In the genomic region with DNA sequence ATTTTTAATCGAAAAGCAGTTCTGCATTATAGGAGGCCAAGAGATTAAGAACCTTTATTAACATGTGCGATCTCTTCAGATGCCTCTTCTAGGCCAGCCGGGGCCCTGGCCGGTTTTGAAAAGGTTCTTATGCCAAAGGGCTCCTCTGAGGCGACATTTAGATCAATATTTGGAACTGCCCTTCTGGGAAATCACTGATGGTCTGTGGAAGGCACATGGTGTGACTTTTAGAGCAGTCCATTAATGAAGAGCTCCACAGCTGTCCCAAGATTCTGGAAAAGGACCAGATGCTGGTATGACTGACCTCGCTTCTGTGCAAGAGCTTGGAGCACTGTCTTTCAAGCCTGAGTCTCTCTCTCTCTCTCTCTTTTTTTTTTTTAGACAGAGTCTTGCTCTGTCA, we compare ENCODE assay signal across 19 cellular contexts. TPM values are rescaled to one million over a fixed set of nuclear protein-coding genes. Genes with fewer than 3 reads are reported as not detected.
DNase-seq lines count a peak whose midpoint lies in the region; ATAC-seq, FAIRE-seq and TF ChIP-seq lines count a peak whose summit lies in the region.
"Had no signal": no experiment of that assay in that cellular context is flagged by ENCODE, and none has a peak within 500 bp of the region (broad histone marks: within the 10 kb centered on the region; RNA-seq: fewer than 3 reads in every experiment).

No MANE protein-coding gene starts in this region.

- BruUV-seq in IMR-90 (replicated peaks; lab: Mats Ljungman, UMichigan) (no TSS peak), endothelial cell of umbilical vein (replicated peaks; lab: Mats Ljungman, UMichigan) (no TSS peak)

- H4K20me1 ChIP-seq in IMR-90 (ENCODE audit: insufficient read depth, low read length) (no peaks in the 10 kb centered on the region), endothelial cell of umbilical vein (replicated peaks; ENCODE audit: control insufficient read depth, extremely low read depth, insufficient read depth, low read length) (no peaks in the 10 kb centered on the region)

- peak overlapping the region; percentile 66 for H2BK20ac ChIP-seq in IMR-90 (ENCODE audit: low read depth, low read length)

- H3K4me2 ChIP-seq in A549 (peak overlapping the region; percentile 51; the same call in 2 of the 3 replicates), IMR-90 (ENCODE audit: low read depth, low read length) (no peak overlapping the region), endothelial cell of umbilical vein (ENCODE audit: insufficient read depth, low read length) (no peak overlapping the region), mesenchymal stem cell (ENCODE audit: low read length, poor library complexity, severe bottlenecking) (no peak overlapping the region)
- H3K4me2 ChIP-seq: SK-N-SH had no signal

- peak overlapping the region; percentile 10 for H2AK9ac ChIP-seq in IMR-90 (replicated peaks; ENCODE audit: low read depth, low read length, poor library complexity)

- CTCF ChIA-PET in A549 (lab: Yijun Ruan, JAX) (interaction anchor here (1.3 kb wide), 1 partner anchor 10 kb away, joined by 3 read pairs; no protein-coding TSS in a partner anchor), IMR-90 (lab: Yijun Ruan, JAX) (interaction anchor here (1.8 kb wide), 1 partner anchor 106 kb away, joined by 5 read pairs; no protein-coding TSS in a partner anchor), endothelial cell of umbilical vein (lab: Charles Lee) (interaction anchor here (1.7 kb wide), 1 partner anchor 18 kb away, joined by 8 read pairs; no protein-coding TSS in a partner anchor)

- ATAC-seq in A549: no peak
- no peak for ATAC-seq in IMR-90 (ENCODE audit: low read depth)
- no peak for ATAC-seq in GM21423 (IDR thresholded peaks at IDR 0.05; ENCODE audit: unreplicated experiment)

- 90% methylated on average over 6 of the region's 6 CpGs for WGBS in A549 (ENCODE audit: missing lambda C conversion rate)
- whole genome bisulfite sequencing in IMR-90 (ENCODE audit: extremely low coverage in 2 of 2, insufficient read length in 1 of 2), 2 experiments: no CpG with 5 or more reads among the region's 6 CpGs
- 89% methylated on average over 6 of the region's 6 CpGs for WGBS in mesenchymal stem cell

- H3K79me1 ChIP-seq in IMR-90 (ENCODE audit: low read depth in 1 of 2, low read length in 2 of 2) (peaks cover 30 to 78% of the 10 kb centered on the region in 2 experiments), mesenchymal stem cell (replicated peaks; ENCODE audit: low read length, poor library complexity, severe bottlenecking) (peaks cover 27% of the 10 kb centered on the region)

- H4K91ac ChIP-seq in IMR-90 (ENCODE audit: insufficient read depth, low read depth, low read length): peak overlapping the region; percentile 54; the same call in 1 of the 2 replicates
- H4K91ac ChIP-seq in mesenchymal stem cell (ENCODE audit: low read length): no peak overlapping the region

- H3K56ac ChIP-seq in IMR-90 (ENCODE audit: extremely low read depth, insufficient read depth, low read length): no peak overlapping the region

- POLR2A ChIA-PET in A549 (lab: Yijun Ruan, JAX): no interaction called here
- POLR2A ChIA-PET in IMR-90 (lab: Charles Lee; ENCODE audit: unreplicated experiment): no interaction called here
- POLR2A ChIA-PET in endothelial cell of umbilical vein (lab: Charles Lee): no interaction called here

- H3K4ac ChIP-seq in IMR-90 (ENCODE audit: low read depth, low read length) (peak overlapping the region; percentile 42), mesenchymal stem cell (ENCODE audit: low read depth in 1 of 2, low read length in 2 of 2) (no peak overlapping the region)

- H3K18ac ChIP-seq in IMR-90 (ENCODE audit: low read depth, low read length) (peak overlapping the region; percentile 14; the same call in 1 of the 2 replicates), mesenchymal stem cell (ENCODE audit: low read depth in 1 of 2, low read length in 2 of 2) (no peak overlapping the region)

- peak overlapping the region; percentile 73; the same call in 1 of the 2 replicates for H2BK120ac ChIP-seq in IMR-90 (ENCODE audit: low read depth, low read length)
- H2BK120ac ChIP-seq in mesenchymal stem cell (ENCODE audit: low read depth, low read length): no peak overlapping the region

- H4K8ac ChIP-seq in IMR-90 (ENCODE audit: low read depth in 2 of 2, low read length in 2 of 2): peak overlapping the region in 1 of 2 experiments; percentile 54; a peak in 3 of 4 replicates
- no peak overlapping the region for H4K8ac ChIP-seq in mesenchymal stem cell (ENCODE audit: low read length)

- intact Hi-C loops in IMR-90 (cut with micrococcal nuclease) (no loop called here), endothelial cell of umbilical vein (cut with micrococcal nuclease) (no loop called here)

- FAIRE-seq in A549 (lab: Jason Lieb, UNC): no peak
- peak; percentile 49 for FAIRE-seq in endothelial cell of umbilical vein (lab: Jason Lieb, UNC)

- TF ChIP-seq POLR2A in A549 (IDR thresholded peaks at IDR 0.05; ENCODE audit: low read length): no peak
- no peak for TF ChIP-seq POLR2A in IMR-90 (IDR thresholded peaks at IDR 0.05; ENCODE audit: low read depth, low read length)
- no peak for TF ChIP-seq POLR2A in endothelial cell of umbilical vein (IDR thresholded peaks at IDR 0.05; ENCODE audit: low read depth, low read length)

- H2BK12ac ChIP-seq in mesenchymal stem cell (ENCODE audit: low read length in 2 of 2): no peak overlapping the region

- TF ChIP-seq RAD21 in A549 (conservative IDR thresholded peaks at IDR 0.05 in 1 of 2, IDR thresholded peaks at IDR 0.05 in 1 of 2): no peak
- no peak for TF ChIP-seq RAD21 in IMR-90 (IDR thresholded peaks at IDR 0.05; ENCODE audit: low read length)

- H3K4me1 ChIP-seq in A549: peaks cover 62% of the 10 kb centered on the region
- peaks cover 28% of the 10 kb centered on the region for H3K4me1 ChIP-seq in IMR-90 (ENCODE audit: control insufficient read depth, insufficient read depth, low read length)
- peaks cover 62% of the 10 kb centered on the region for H3K4me1 ChIP-seq in endothelial cell of umbilical vein (ENCODE audit: control insufficient read depth, extremely low read depth, insufficient read depth, low read length)
- H3K4me1 ChIP-seq in mesenchymal stem cell (ENCODE audit: control insufficient read depth, insufficient read depth, low read depth, low read length): peaks cover 32% of the 10 kb centered on the region

- no peak for DNase-seq in A549 (ENCODE audit: low read depth in 1 of 2, low spot score in 1 of 2)
- DNase-seq in IMR-90: no peak
- no peak for DNase-seq in endothelial cell of umbilical vein (ENCODE audit: low read depth, low spot score)
- DNase-seq in mesenchymal stem cell: no peak
- DNase-seq in stimulated activated CD4-positive, alpha-beta T cell treated with anti-CD3 and anti-CD28 coated beads, Interleukin-1b, Interleukin-23, amount 100 ng/mL, for 48 hours: no peak
- DNase-seq in GM19238 (ENCODE audit: insufficient read length, low spot score): no peak
- DNase-seq: ACHN, AML-193, COR-L47, DMS153, EL, H7, MV-4-11, NCI-H1417, NCI-H2029, NCI-H2171, SHP77, SK-N-SH had no signal

- H3K79me2 ChIP-seq in endothelial cell of umbilical vein (ENCODE audit: control insufficient read depth, insufficient read depth, low read length): peaks cover 22% of the 10 kb centered on the region

- H3K27ac ChIP-seq in A549 (peak overlapping the region; percentile 59 to 81), IMR-90 (ENCODE audit: insufficient read depth, low read length) (no peak overlapping the region), endothelial cell of umbilical vein (ENCODE audit: insufficient read depth, low read depth, low read length) (peak overlapping the region; percentile 14), mesenchymal stem cell (ENCODE audit: low read length, poor library complexity, severe bottlenecking) (no peak overlapping the region)

- H3K36me3 ChIP-seq in IMR-90 (ENCODE audit: control insufficient read depth, insufficient read depth, low read length) (peaks cover 6% of the 10 kb centered on the region; the same call in 1 of the 2 replicates), endothelial cell of umbilical vein (ENCODE audit: control insufficient read depth in 2 of 2, extremely low read depth in 1 of 2, insufficient read depth in 2 of 2, low read length in 2 of 2) (no peaks in the 10 kb centered on the region), mesenchymal stem cell (ENCODE audit: control insufficient read depth in 1 of 2, insufficient read depth in 2 of 2, low read depth in 1 of 2, low read length in 2 of 2) (peaks cover 35 to 36% of the 10 kb centered on the region in 2 experiments)

- no peak overlapping the region for H4K5ac ChIP-seq in IMR-90 (ENCODE audit: low read depth, low read length)

- in situ Hi-C loops in IMR-90 (cut with MboI; ENCODE audit: low sequenced_read_pairs): no loop called here

- TF ChIP-seq CTCF in A549 (IDR thresholded peaks at IDR 0.05): no peak
- TF ChIP-seq CTCF in IMR-90 (conservative IDR thresholded peaks at IDR 0.05; ENCODE audit: low read depth, low read length): no peak
- no peak for TF ChIP-seq CTCF in endothelial cell of umbilical vein (IDR thresholded peaks at IDR 0.05; ENCODE audit: extremely low read depth in 1 of 2, insufficient read depth in 1 of 2, low read depth in 1 of 2, low read length in 2 of 2)

- H2BK5ac ChIP-seq in IMR-90 (ENCODE audit: low read depth, low read length, poor library complexity, severe bottlenecking) (peak overlapping the region; percentile 70), mesenchymal stem cell (ENCODE audit: low read depth, low read length, poor library complexity, severe bottlenecking) (no peak overlapping the region)

- H3K4me3 ChIP-seq in A549 (no peak overlapping the region), IMR-90 (ENCODE audit: insufficient read depth, low read depth, low read length) (no peak overlapping the region), endothelial cell of umbilical vein (replicated peaks in 1 of 3; ENCODE audit: insufficient read depth in 1 of 3, low read depth in 1 of 3, low read length in 3 of 3) (no peak overlapping the region), mesenchymal stem cell (ENCODE audit: insufficient read depth in 1 of 2, low read depth in 1 of 2, low read length in 2 of 2) (no peak overlapping the region)

- H3K9ac ChIP-seq in IMR-90 (ENCODE audit: low read depth, low read length) (no peak overlapping the region), endothelial cell of umbilical vein (replicated peaks; ENCODE audit: extremely low read depth, insufficient read depth, low read length) (no peak overlapping the region), mesenchymal stem cell (ENCODE audit: low read length) (no peak overlapping the region)
- H3K9ac ChIP-seq: SK-N-SH had no signal

- H2AK5ac ChIP-seq in IMR-90 (ENCODE audit: low read depth, low read length): peak overlapping the region; percentile 67; the same call in 1 of the 2 replicates
- H2AK5ac ChIP-seq in mesenchymal stem cell (ENCODE audit: low read length, severe bottlenecking): peak overlapping the region; percentile 92

- peak overlapping the region; percentile 75; the same call in 1 of the 2 replicates for H3K14ac ChIP-seq in IMR-90 (replicated peaks; ENCODE audit: low read depth, low read length)
- H3K14ac ChIP-seq in mesenchymal stem cell (ENCODE audit: low read length in 2 of 2): no peak overlapping the region

- H3K9me1 ChIP-seq in IMR-90 (ENCODE audit: insufficient read depth, low read length) (peaks cover 39% of the 10 kb centered on the region), endothelial cell of umbilical vein (replicated peaks; ENCODE audit: control insufficient read depth, extremely low read depth, insufficient read depth, low read length) (no peaks in the 10 kb centered on the region)

- H3K27me3 ChIP-seq in IMR-90 (ENCODE audit: control insufficient read depth, insufficient read depth, low read length): no peaks in the 10 kb centered on the region
- no peaks in the 10 kb centered on the region for H3K27me3 ChIP-seq in endothelial cell of umbilical vein (ENCODE audit: control insufficient read depth in 2 of 2, insufficient read depth in 2 of 2, low read length in 2 of 2)
- no peaks in the 10 kb centered on the region for H3K27me3 ChIP-seq in mesenchymal stem cell (ENCODE audit: control insufficient read depth in 1 of 2, insufficient read depth in 1 of 2, low read length in 2 of 2)

- H3K9me3 ChIP-seq in A549 (peaks cover 7% of the 10 kb centered on the region; the same call in 1 of the 3 replicates), IMR-90 (ENCODE audit: control insufficient read depth, insufficient read depth, low read length) (no peaks in the 10 kb centered on the region), endothelial cell of umbilical vein (replicated peaks; ENCODE audit: control insufficient read depth, insufficient read depth, low read length) (no peaks in the 10 kb centered on the region), mesenchymal stem cell (ENCODE audit: control insufficient read depth, low read length) (no peaks in the 10 kb centered on the region)
- H3K9me3 ChIP-seq: SK-N-SH had no signal

- H2BK15ac ChIP-seq in IMR-90 (ENCODE audit: low read depth, low read length): peak overlapping the region; percentile 55; the same call in 1 of the 3 replicates
- no peak overlapping the region for H2BK15ac ChIP-seq in mesenchymal stem cell (ENCODE audit: low read depth, poor library complexity, severe bottlenecking)

- no peak overlapping the region for H3K23ac ChIP-seq in IMR-90 (ENCODE audit: low read depth, low read length)
- H3K23ac ChIP-seq in mesenchymal stem cell (ENCODE audit: low read length in 2 of 2): no peak overlapping the region

- H2AFZ ChIP-seq in IMR-90 (replicated peaks; ENCODE audit: low read length, poor library complexity): no peak overlapping the region
- no peak overlapping the region for H2AFZ ChIP-seq in endothelial cell of umbilical vein (ENCODE audit: low read depth, low read length)
- H2AFZ ChIP-seq in mesenchymal stem cell (ENCODE audit: low read depth, low read length): no peak overlapping the region

- TF ChIP-seq EP300 in A549 (IDR thresholded peaks at IDR 0.05): no peak

- dilution Hi-C loops in IMR-90 (cut with HindIII; ENCODE audit: low sequenced_read_pairs, unreplicated experiment) (no loop called here), endothelial cell of umbilical vein (cut with MboI; ENCODE audit: extremely low pct_ligation_motif_present, low sequenced_read_pairs) (no loop called here)

RNA-seq across cellular contexts. Expression of a gene that starts 19.7 kb away (rescaled TPM):
- polyA plus RNA-seq in A549 (2011; rRNA removed) (38.5 and 40.2 TPM in 2 replicates), A549 (2017; fragmentation: RNase III; extraction: RNeasy Plus Mini Kit Qiagen cat#74134 plus additional on column Dnase treatment) (32.6 to 41.5 TPM (median 34.5 TPM) in 3 replicates), IMR-90 (2012; rRNA removed) (59.9 and 60.6 TPM in 2 replicates), endothelial cell of umbilical vein (23.3 and 30.7 TPM in 2 replicates)
- 22.0 and 29.9 TPM in 2 replicates for polyA plus RNA-seq in A549 (2012; cell fraction: cytosol; rRNA removed)
- 21.1 and 25.0 TPM in 2 replicates for polyA plus RNA-seq in A549 (2012; cell fraction: nucleus; rRNA removed)
- polyA minus RNA-seq in A549 (2011; rRNA and poly(A)+ RNA removed): 41.6 and 58.3 TPM in 2 replicates
- total RNA-seq in IMR-90 (2012; rRNA removed) (23.6 and 23.7 TPM in 2 replicates), endothelial cell of umbilical vein (60.2 and 60.9 TPM in 2 replicates)
- 33.0 and 76.1 TPM in 2 replicates for polyA plus RNA-seq in IMR-90 (2012; cell fraction: cytosol; rRNA removed)
- 37.3 and 45.7 TPM in 2 replicates for polyA plus RNA-seq in IMR-90 (2012; cell fraction: nucleus; rRNA removed; ENCODE audit: low replicate concordance)
- polyA plus RNA-seq in endothelial cell of umbilical vein (2011; cell fraction: cytosol; rRNA removed): 34.5 TPM in 2 replicates
- 20.1 and 28.9 TPM in 2 replicates for polyA plus RNA-seq in endothelial cell of umbilical vein (2011; cell fraction: nucleus; rRNA removed)
- polyA plus RNA-seq in endothelial cell of umbilical vein (2012): 39.7 and 61.6 TPM in 2 replicates
- 58.9 and 59.2 TPM in 2 replicates for polyA minus RNA-seq in endothelial cell of umbilical vein
- polyA minus RNA-seq in endothelial cell of umbilical vein (2011; cell fraction: cytosol; rRNA and poly(A)+ RNA removed): 15.8 TPM
- 22.9 and 25.8 TPM in 2 replicates for polyA minus RNA-seq in endothelial cell of umbilical vein (2011; cell fraction: nucleus; rRNA and poly(A)+ RNA removed)
- polyA plus RNA-seq in mesenchymal stem cell (2013, experiment 1 of 2): 81.2 TPM
- polyA plus RNA-seq in mesenchymal stem cell (2013, experiment 2 of 2): 81.4 TPM

Comparison
In these comparisons a context has a peak if more than half of its experiments do, and no peak if none do; other contexts are left out.
1. H3K27ac ChIP-seq: peak in A549 (2 of 2) and endothelial cell of umbilical vein (single experiment); none in IMR-90 (single experiment) and mesenchymal stem cell (single experiment).